Comparison of ENCODE assay signal across 9 cellular contexts in the genomic region with DNA sequence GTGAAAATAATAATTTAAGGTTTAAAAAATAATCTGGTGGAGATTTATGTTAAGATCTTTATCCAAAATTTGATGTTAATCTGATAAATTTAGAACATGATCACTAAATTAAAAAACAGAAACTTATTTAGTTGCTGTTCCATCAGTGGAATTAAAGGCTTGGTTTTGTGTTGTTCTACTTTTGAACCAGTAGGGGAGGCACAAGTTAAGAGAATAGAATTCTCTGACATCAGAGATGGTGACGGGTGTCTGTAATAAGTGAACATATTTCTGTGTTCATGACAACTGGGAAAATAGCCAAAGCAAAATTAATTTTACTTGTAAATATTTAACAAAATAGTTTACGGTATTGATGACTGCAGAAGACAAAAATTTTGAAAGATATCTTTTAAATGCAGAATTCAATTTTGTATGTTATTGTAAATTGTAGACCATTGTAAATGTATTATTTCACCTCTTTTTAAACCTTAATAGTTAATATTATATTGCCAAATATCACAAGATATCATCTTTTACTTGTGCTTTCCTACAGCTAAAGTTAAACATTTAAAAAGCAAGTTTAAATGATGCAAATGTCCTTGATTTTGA.
DNase-seq lines count a peak whose midpoint lies in the region; ATAC-seq lines count a peak whose summit lies in the region.
"Had no signal": no experiment of that assay in that cellular context is flagged by ENCODE, and none has a peak within 500 bp of the region (broad histone marks: within the 10 kb centered on the region; RNA-seq: fewer than 3 reads in every experiment).

No MANE protein-coding gene starts in this region.

- no peaks in the 10 kb centered on the region for H3K4me1 Mint-ChIP-seq in activated CD8-positive, alpha-beta memory T cell treated with anti-CD3 and anti-CD28 coated beads, Interleukin-2, amount 10 ng/mL, durations not matched to agents 7 days and 5 days

- CTCF ChIA-PET in activated CD8-positive, alpha-beta memory T cell treated with anti-CD3 and anti-CD28 coated beads, Interleukin-2, amount 10 ng/mL, durations not matched to agents 7 days and 5 days (lab: Charles Lee): interaction anchor here (2.3 kb wide), 1 partner anchor 109 kb away, joined by 9 read pairs; a partner anchor contains a TSS

- no peak overlapping the region for H3K27ac Mint-ChIP-seq in activated CD8-positive, alpha-beta memory T cell treated with anti-CD3 and anti-CD28 coated beads, Interleukin-2, amount 10 ng/mL, durations not matched to agents 7 days and 5 days
- H3K27ac Mint-ChIP-seq: activated naive CD4-positive, alpha-beta T cell treated with anti-CD3 and anti-CD28 coated beads, Interleukin-2, amount 50 U/mL, for 72 hours had no signal

- H3K27me3 Mint-ChIP-seq in activated CD8-positive, alpha-beta memory T cell treated with anti-CD3 and anti-CD28 coated beads, Interleukin-2, amount 10 ng/mL, durations not matched to agents 7 days and 5 days: no peaks in the 10 kb centered on the region

- ATAC-seq in activated CD8-positive, alpha-beta memory T cell treated with anti-CD3 and anti-CD28 coated beads, Interleukin-2, amount 10 ng/mL, durations not matched to agents 7 days and 5 days: peak; percentile 60
- peak; percentile 66 for ATAC-seq in HG03066 (IDR thresholded peaks at IDR 0.05; ENCODE audit: low read depth, unreplicated experiment)

- no peak for DNase-seq in activated CD8-positive, alpha-beta memory T cell treated with anti-CD3 and anti-CD28 coated beads, Interleukin-2, amount 10 ng/mL, durations not matched to agents 7 days and 5 days
- DNase-seq in activated CD8-positive, alpha-beta memory T cell treated with anti-CD3 and anti-CD28 coated beads for 24 hours: no peak
- DNase-seq in NCI-H748 (lab: John Stamatoyannopoulos, UW; ENCODE audit: unreplicated experiment) (peak; percentile 78), dedifferentiated amniotic fluid mesenchymal stem cell (ENCODE audit: extremely low spot score) (peak; percentile 54), midbrain (lab: John Stamatoyannopoulos, UW) (peak; percentile 37), epidermal melanocyte (ENCODE audit: insufficient read length, low spot score) (no peak), HK-2 (ENCODE audit: unreplicated experiment) (no peak)

- no peak overlapping the region for H3K4me3 Mint-ChIP-seq in activated CD8-positive, alpha-beta memory T cell treated with anti-CD3 and anti-CD28 coated beads, Interleukin-2, amount 10 ng/mL, durations not matched to agents 7 days and 5 days

- peaks cover 3% of the 10 kb centered on the region for H3K36me3 Mint-ChIP-seq in activated CD8-positive, alpha-beta memory T cell treated with anti-CD3 and anti-CD28 coated beads, Interleukin-2, amount 10 ng/mL, durations not matched to agents 7 days and 5 days
- H3K36me3 Mint-ChIP-seq: activated naive CD4-positive, alpha-beta T cell treated with anti-CD3 and anti-CD28 coated beads, Interleukin-2, amount 50 U/mL, for 72 hours had no signal

- no peaks in the 10 kb centered on the region for H3K9me3 Mint-ChIP-seq in activated CD8-positive, alpha-beta memory T cell treated with anti-CD3 and anti-CD28 coated beads, Interleukin-2, amount 10 ng/mL, durations not matched to agents 7 days and 5 days (ENCODE audit: low read depth)
- H3K9me3 Mint-ChIP-seq: activated naive CD4-positive, alpha-beta T cell treated with anti-CD3 and anti-CD28 coated beads, Interleukin-2, amount 50 U/mL, for 72 hours had no signal

Comparison
In these comparisons a context has a peak if more than half of its experiments do, and no peak if none do; other contexts are left out.
1. DNase-seq: peak in NCI-H748 (single experiment), dedifferentiated amniotic fluid mesenchymal stem cell (single experiment) and midbrain (single experiment); none in activated CD8-positive, alpha-beta memory T cell treated with anti-CD3 and anti-CD28 coated beads, Interleukin-2, amount 10 ng/mL, durations not matched to agents 7 days and 5 days (single experiment), activated CD8-positive, alpha-beta memory T cell treated with anti-CD3 and anti-CD28 coated beads for 24 hours (single experiment), epidermal melanocyte (single experiment) and HK-2 (single experiment).